18 cellular contexts compared by ENCODE assay signal in the genomic region with DNA sequence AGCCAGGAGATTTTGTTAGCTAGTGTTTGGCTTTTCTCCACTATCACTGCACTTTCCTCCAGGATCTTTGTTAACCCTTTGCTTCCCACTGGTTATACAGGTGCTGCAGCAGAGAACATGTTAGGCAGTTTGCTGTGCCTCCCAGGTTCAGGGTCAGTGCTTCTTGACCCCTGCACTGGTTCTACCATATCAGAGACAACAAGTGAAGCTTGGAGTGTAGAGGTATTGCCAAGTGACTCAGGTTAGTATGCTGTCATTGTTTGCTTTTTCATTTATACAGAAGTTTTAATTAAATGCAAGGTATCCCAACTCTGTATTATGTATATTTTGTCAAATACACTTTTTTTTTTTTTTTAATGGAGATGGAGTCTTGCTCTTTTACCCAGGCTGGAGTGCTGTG.
DNase-seq lines count a peak whose midpoint lies in the region; ATAC-seq, FAIRE-seq and TF ChIP-seq lines count a peak whose summit lies in the region.
"Had no signal": no experiment of that assay in that cellular context is flagged by ENCODE, and none has a peak within 500 bp of the region (broad histone marks: within the 10 kb centered on the region; RNA-seq: fewer than 3 reads in every experiment).

No MANE protein-coding gene starts in this region.

- FAIRE-seq in urothelium cell line (lab: Jason Lieb, UNC): no peak
- FAIRE-seq: A204.1, GM12891, GM19239, K562 had no signal

- in situ Hi-C loops in Caki2 (cut with HindIII; ENCODE audit: low pct_unique_long_range_greater_than_20kb, low sequenced_read_pairs): no loop called here

- H3K4me1 ChIP-seq in RWPE2 (ENCODE audit: insufficient read depth, poor library complexity, severe bottlenecking): peaks cover 19% of the 10 kb centered on the region
- H3K4me1 ChIP-seq: Peyer's patch had no signal

- no peak overlapping the region for H3K4me3 ChIP-seq in RWPE2 (ENCODE audit: severe bottlenecking)
- H3K4me3 ChIP-seq: K562, Peyer's patch had no signal

- no peaks in the 10 kb centered on the region for H3K9me3 ChIP-seq in RWPE2 (ENCODE audit: severe bottlenecking)
- H3K9me3 ChIP-seq: Peyer's patch had no signal

- peaks cover 75% of the 10 kb centered on the region for H3K36me3 ChIP-seq in RWPE2 (ENCODE audit: low read depth)

- DNase-seq in Caki2 (ENCODE audit: low read depth) (peak; percentile 57), RWPE2 (ENCODE audit: low spot score) (no peak), kidney glomerular epithelial cell (lab: John Stamatoyannopoulos, UW) (peak; percentile 9), renal cortical epithelial cell (ENCODE audit: low read depth) (peak; percentile 47), NCI-H2227 (lab: John Stamatoyannopoulos, UW; ENCODE audit: unreplicated experiment) (no peak), urothelium cell line (ENCODE audit: low spot score) (no peak)
- DNase-seq: C1 segment of cervical spinal cord, COR-L47, NCI-H1092, NCI-H82, Peyer's patch, SHP77 treated with DMSO at 0.1 percent for 48 hours had no signal

- no peaks in the 10 kb centered on the region for H3K27me3 ChIP-seq in RWPE2 (ENCODE audit: insufficient read depth, poor library complexity, severe bottlenecking)
- H3K27me3 ChIP-seq: Peyer's patch had no signal

- peak overlapping the region; percentile 47 for H3K27ac ChIP-seq in RWPE2 (ENCODE audit: poor library complexity, severe bottlenecking)
- H3K27ac ChIP-seq: Peyer's patch had no signal

- ATAC-seq in RWPE2 (ENCODE audit: low read depth) (no peak), GM18517 (IDR thresholded peaks at IDR 0.05; ENCODE audit: unreplicated experiment) (no peak), HG03097 (IDR thresholded peaks at IDR 0.05; ENCODE audit: low FRiP score, unreplicated experiment) (no peak)
- ATAC-seq: K562 had no signal

- TF ChIP-seq CTCF in RWPE2 (IDR thresholded peaks at IDR 0.05; ENCODE audit: poor library complexity, severe bottlenecking): no peak

Comparison
In these comparisons a context has a peak if more than half of its experiments do, and no peak if none do; other contexts are left out.
1. DNase-seq: peak in Caki2 (single experiment), kidney glomerular epithelial cell (single experiment) and renal cortical epithelial cell (single experiment); none in RWPE2 (single experiment), NCI-H2227 (single experiment) and urothelium cell line (single experiment).